In the genomic region with DNA sequence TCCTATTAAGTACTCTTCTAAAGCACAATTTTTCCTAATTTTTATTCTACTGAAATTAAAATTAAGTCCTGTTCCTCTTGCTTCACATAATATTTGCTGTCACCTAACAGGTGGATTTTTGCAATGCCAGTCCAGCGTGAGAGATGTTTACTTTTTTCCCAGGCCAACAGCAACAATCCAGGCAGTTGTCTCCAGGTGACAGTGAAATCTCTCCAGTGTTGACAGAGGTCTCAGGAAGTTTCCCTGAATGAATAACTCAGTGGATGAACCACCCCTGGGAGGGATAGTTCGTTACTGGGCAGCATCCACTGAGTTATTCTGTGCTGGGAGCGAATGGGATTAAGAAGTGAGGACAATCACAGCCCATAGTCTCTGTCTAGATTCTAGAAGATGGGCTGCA, we compare ENCODE assay signal across 21 cellular contexts. TPM values are rescaled to one million over a fixed set of nuclear protein-coding genes. Genes with fewer than 3 reads are reported as not detected.
A peak's percentile ranks its signal among the peaks of the same experiment; 100 is the strongest.
DNase-seq lines count a peak whose midpoint lies in the region; ATAC-seq, FAIRE-seq and TF ChIP-seq lines count a peak whose summit lies in the region.
"Had no signal": no experiment of that assay in that cellular context is flagged by ENCODE, and none has a peak within 500 bp of the region (broad histone marks: within the 10 kb centered on the region; RNA-seq: fewer than 3 reads in every experiment).

No MANE protein-coding gene starts in this region.

- no peak for TF ChIP-seq EP300 in sigmoid colon (IDR thresholded peaks at IDR 0.05)

- DNase-seq in GM12891 (ENCODE audit: insufficient read length, low spot score) (no peak), NCI-H774 (lab: John Stamatoyannopoulos, UW) (peak; percentile 46), left lung (no peak), sigmoid colon (no peak), H9 (no peak), EL (no peak), SK-N-DZ (ENCODE audit: low spot score) (no peak)
- no peak for DNase-seq in activated CD4-positive, alpha-beta T cell treated with anti-CD3 and anti-CD28 coated beads, Interleukin-2, amount 10 ng/mL, durations not matched to agents 24 days and 14 days
- DNase-seq: activated CD4-positive, alpha-beta T cell treated with anti-CD3 and anti-CD28 coated beads for 36 hours; activated CD8-positive, alpha-beta memory T cell treated with anti-CD3 and anti-CD28 coated beads, Interleukin-2, amount 10 ng/mL, durations not matched to agents 7 days and 5 days; activated naive CD8-positive, alpha-beta T cell treated with anti-CD3 and anti-CD28 coated beads for 36 hours; CD4-positive, alpha-beta memory T cell; DMS79 treated with DMSO at 0.1 percent for 48 hours; endodermal cell; Karpas-422; naive thymus-derived CD8-positive, alpha-beta T cell; NCI-H1092; NCI-H2029 treated with DMSO at 0.1 percent for 48 hours; NCI-H446 had no signal

- no peak overlapping the region for H2BK15ac ChIP-seq in H9 (ENCODE audit: low read depth, low read length)

- H3K27me3 ChIP-seq in left lung (no peaks in the 10 kb centered on the region), sigmoid colon (no peaks in the 10 kb centered on the region), H9 (ENCODE audit: insufficient read depth, low read length) (no peaks in the 10 kb centered on the region)
- H3K27me3 ChIP-seq: thyroid gland had no signal

- no peak overlapping the region for H4K91ac ChIP-seq in H9 (ENCODE audit: insufficient read length, low read depth, low read length)

- H2BK5ac ChIP-seq in H9 (ENCODE audit: insufficient read length, low read length), result no peak overlapping the region

- no peaks in the 10 kb centered on the region for H3K79me1 ChIP-seq in H9 (ENCODE audit: insufficient read depth, low read depth, low read length, poor library complexity, severe bottlenecking)

- no peak overlapping the region for H3K4me3 ChIP-seq in left lung
- H3K4me3 ChIP-seq in sigmoid colon, result no peak overlapping the region
- H3K4me3 ChIP-seq: thyroid gland had no signal

- no peaks in the 10 kb centered on the region for H3K23me2 ChIP-seq in H9 (ENCODE audit: insufficient read length, low read depth, low read length, poor library complexity, severe bottlenecking)

- peak; percentile 52 for ATAC-seq in left lung
- ATAC-seq: activated CD4-positive, alpha-beta T cell treated with anti-CD3 and anti-CD28 coated beads for 36 hours; activated CD8-positive, alpha-beta memory T cell treated with anti-CD3 and anti-CD28 coated beads, Interleukin-2, amount 10 ng/mL, durations not matched to agents 7 days and 5 days; naive thymus-derived CD8-positive, alpha-beta T cell; stimulated activated effector memory CD8-positive, alpha-beta T cell treated with anti-CD3 and anti-CD28 coated beads, Interleukin-12 subunit alpha, Interleukin-12 subunit beta, amount 100 ng/mL, for 72 hours had no signal

- no peaks in the 10 kb centered on the region for H4K20me1 ChIP-seq in H9 (ENCODE audit: control insufficient read depth, insufficient read depth, insufficient read length)

- H3K9me3 Mint-ChIP-seq in H9, result no peaks in the 10 kb centered on the region
- H3K9me3 Mint-ChIP-seq in activated CD4-positive, alpha-beta T cell treated with anti-CD3 and anti-CD28 coated beads, Interleukin-2, amount 10 ng/mL, durations not matched to agents 24 days and 14 days, result no peaks in the 10 kb centered on the region
- H3K9me3 Mint-ChIP-seq: activated naive CD8-positive, alpha-beta T cell treated with anti-CD3 and anti-CD28 coated beads for 36 hours; CD4-positive, alpha-beta memory T cell; endodermal cell; naive thymus-derived CD8-positive, alpha-beta T cell; stimulated activated effector memory CD8-positive, alpha-beta T cell treated with anti-CD3 and anti-CD28 coated beads, Interleukin-12 subunit alpha, Interleukin-12 subunit beta, amount 100 ng/mL, for 72 hours had no signal

- no peak overlapping the region for H3K9ac ChIP-seq in H9 (ENCODE audit: extremely low read depth, insufficient read length, low read length)

- H3K23ac ChIP-seq in H9 (ENCODE audit: insufficient read length, low read depth, low read length), result no peak overlapping the region

- H3K4me1 ChIP-seq in left lung (no peaks in the 10 kb centered on the region), sigmoid colon (peaks cover 0 to 96% (median 83%) of the 10 kb centered on the region in 4 donors), H9 (ENCODE audit: insufficient read depth, low read length) (no peaks in the 10 kb centered on the region)

- H3K56ac ChIP-seq in H9 (ENCODE audit: insufficient read length, low read depth, low read length), result no peak overlapping the region

- H3K9me3 ChIP-seq in left lung, result no peaks in the 10 kb centered on the region
- no peaks in the 10 kb centered on the region for H3K9me3 ChIP-seq in sigmoid colon
- no peaks in the 10 kb centered on the region for H3K9me3 ChIP-seq in H9 (ENCODE audit: control insufficient read depth, low read depth, low read length)
- H3K9me3 ChIP-seq: thyroid gland had no signal

- TF ChIP-seq POLR2A in GM12891 (IDR thresholded peaks at IDR 0.05; ENCODE audit: low read depth, low read length) (no peak), sigmoid colon (IDR thresholded peaks at IDR 0.05) (no peak)

- no peak overlapping the region for H3K4me2 ChIP-seq in H9 (ENCODE audit: insufficient read depth, insufficient read length, low read length)

- no peak overlapping the region for H3K4ac ChIP-seq in H9 (ENCODE audit: low read depth, low read length)

- no peaks in the 10 kb centered on the region for H3K36me3 ChIP-seq in left lung
- no peaks in the 10 kb centered on the region for H3K36me3 ChIP-seq in sigmoid colon
- H3K36me3 ChIP-seq: thyroid gland had no signal

- H3K18ac ChIP-seq in H9 (ENCODE audit: insufficient read length, low read depth, low read length), result no peak overlapping the region

- no peak overlapping the region for H3T11ph ChIP-seq in H9 (ENCODE audit: low read length)

- intact Hi-C loops in left lung (cut with DNase I) (no loop called here), sigmoid colon (cut with DNase I) (no loop called here)
- intact Hi-C loops in activated CD4-positive, alpha-beta T cell treated with anti-CD3 and anti-CD28 coated beads, Interleukin-2, amount 10 ng/mL, durations not matched to agents 24 days and 14 days (cut with micrococcal nuclease), result no loop called here

- peaks cover 6% of the 10 kb centered on the region; the same call in 1 of the 2 replicates for H3K27me3 Mint-ChIP-seq in H9 (ENCODE audit: low read depth)
- H3K27me3 Mint-ChIP-seq in activated CD4-positive, alpha-beta T cell treated with anti-CD3 and anti-CD28 coated beads, Interleukin-2, amount 10 ng/mL, durations not matched to agents 24 days and 14 days, result peaks cover 31% of the 10 kb centered on the region
- H3K27me3 Mint-ChIP-seq: activated CD4-positive, alpha-beta T cell treated with anti-CD3 and anti-CD28 coated beads for 36 hours; naive thymus-derived CD8-positive, alpha-beta T cell had no signal

- FAIRE-seq in GM12891 (lab: Jason Lieb, UNC), result peak; percentile 41

- H3K36me3 Mint-ChIP-seq in H9 (ENCODE audit: insufficient read depth in 1 of 3, low read depth in 3 of 3), result no peaks in the 10 kb centered on the region
- H3K36me3 Mint-ChIP-seq in activated CD4-positive, alpha-beta T cell treated with anti-CD3 and anti-CD28 coated beads, Interleukin-2, amount 10 ng/mL, durations not matched to agents 24 days and 14 days (ENCODE audit: low read depth), result no peaks in the 10 kb centered on the region
- H3K36me3 Mint-ChIP-seq: activated CD8-positive, alpha-beta memory T cell treated with anti-CD3 and anti-CD28 coated beads, Interleukin-2, amount 10 ng/mL, durations not matched to agents 7 days and 5 days; activated naive CD8-positive, alpha-beta T cell treated with anti-CD3 and anti-CD28 coated beads for 36 hours; CD4-positive, alpha-beta memory T cell; naive thymus-derived CD8-positive, alpha-beta T cell; stimulated activated effector memory CD8-positive, alpha-beta T cell treated with anti-CD3 and anti-CD28 coated beads, Interleukin-12 subunit alpha, Interleukin-12 subunit beta, amount 100 ng/mL, for 72 hours had no signal

- no peak overlapping the region for H2AK5ac ChIP-seq in H9 (ENCODE audit: insufficient read length, low read length)

- no peaks in the 10 kb centered on the region for H3K79me2 ChIP-seq in H9 (ENCODE audit: insufficient read depth, low read length)

- no peak overlapping the region for H2BK12ac ChIP-seq in H9 (ENCODE audit: insufficient read length, low read depth, low read length)

- TF ChIP-seq CTCF in left lung (IDR thresholded peaks at IDR 0.05) (no peak), sigmoid colon (IDR thresholded peaks at IDR 0.05) (no peak), H9 (conservative IDR thresholded peaks at IDR 0.05) (no peak)

- H2BK120ac ChIP-seq in H9 (ENCODE audit: low read depth, low read length, poor library complexity, severe bottlenecking), result no peak overlapping the region

- no peak overlapping the region for H3K14ac ChIP-seq in H9 (ENCODE audit: insufficient read depth, low read length)

- H2AFZ ChIP-seq in H9 (ENCODE audit: low read length), result no peak overlapping the region

- no peak overlapping the region for H2BK20ac ChIP-seq in H9 (ENCODE audit: low read depth, low read length, poor library complexity, severe bottlenecking)

- no peak overlapping the region for H4K5ac ChIP-seq in H9 (ENCODE audit: insufficient read length, low read depth, low read length)

- H3K4me1 Mint-ChIP-seq in H9, result peaks cover 3 to 4% of the 10 kb centered on the region in 2 experiments; a peak in 3 of 4 replicates
- H3K4me1 Mint-ChIP-seq in activated CD4-positive, alpha-beta T cell treated with anti-CD3 and anti-CD28 coated beads, Interleukin-2, amount 10 ng/mL, durations not matched to agents 24 days and 14 days, result peaks cover 2% of the 10 kb centered on the region
- H3K4me1 Mint-ChIP-seq: CD4-positive, alpha-beta memory T cell; stimulated activated effector memory CD8-positive, alpha-beta T cell treated with anti-CD3 and anti-CD28 coated beads, Interleukin-12 subunit alpha, Interleukin-12 subunit beta, amount 100 ng/mL, for 72 hours had no signal

- H3K27ac ChIP-seq in left lung (no peak overlapping the region), sigmoid colon (peak overlapping the region; percentile 91 to 99 (median 94)), H9 (ENCODE audit: insufficient read length, low read depth, low read length) (no peak overlapping the region)
- H3K27ac ChIP-seq: thyroid gland had no signal

- no peak overlapping the region for H4K8ac ChIP-seq in H9 (replicated peaks; ENCODE audit: insufficient read length, low read depth, low read length)

- H3K27ac Mint-ChIP-seq in H9, result no peak overlapping the region
- H3K27ac Mint-ChIP-seq in activated CD4-positive, alpha-beta T cell treated with anti-CD3 and anti-CD28 coated beads, Interleukin-2, amount 10 ng/mL, durations not matched to agents 24 days and 14 days, result no peak overlapping the region
- H3K27ac Mint-ChIP-seq: activated CD4-positive, alpha-beta T cell treated with anti-CD3 and anti-CD28 coated beads for 36 hours; activated CD8-positive, alpha-beta memory T cell treated with anti-CD3 and anti-CD28 coated beads, Interleukin-2, amount 10 ng/mL, durations not matched to agents 7 days and 5 days; activated naive CD8-positive, alpha-beta T cell treated with anti-CD3 and anti-CD28 coated beads for 36 hours; CD4-positive, alpha-beta memory T cell; endodermal cell; naive thymus-derived CD8-positive, alpha-beta T cell; stimulated activated effector memory CD8-positive, alpha-beta T cell treated with anti-CD3 and anti-CD28 coated beads, Interleukin-12 subunit alpha, Interleukin-12 subunit beta, amount 100 ng/mL, for 72 hours had no signal

- no peak overlapping the region for H3K4me3 Mint-ChIP-seq in H9
- H3K4me3 Mint-ChIP-seq in activated CD4-positive, alpha-beta T cell treated with anti-CD3 and anti-CD28 coated beads, Interleukin-2, amount 10 ng/mL, durations not matched to agents 24 days and 14 days, result no peak overlapping the region
- H3K4me3 Mint-ChIP-seq: activated CD4-positive, alpha-beta T cell treated with anti-CD3 and anti-CD28 coated beads for 36 hours; activated CD8-positive, alpha-beta memory T cell treated with anti-CD3 and anti-CD28 coated beads, Interleukin-2, amount 10 ng/mL, durations not matched to agents 7 days and 5 days; activated naive CD8-positive, alpha-beta T cell treated with anti-CD3 and anti-CD28 coated beads for 36 hours; CD4-positive, alpha-beta memory T cell; endodermal cell; naive thymus-derived CD8-positive, alpha-beta T cell; stimulated activated effector memory CD8-positive, alpha-beta T cell treated with anti-CD3 and anti-CD28 coated beads, Interleukin-12 subunit alpha, Interleukin-12 subunit beta, amount 100 ng/mL, for 72 hours had no signal

- 23 to 65% methylated on average over 3 of the region's 3 CpGs for WGBS in sigmoid colon, 2 donors
- no CpG with 5 or more reads among the region's 3 CpGs for WGBS in H9 (ENCODE audit: extremely low coverage, insufficient read length, low lambda C conversion rate)

RNA-seq across cellular contexts. Expression of gene NT5DC3, which starts 7.1 kb away (rescaled TPM):
- 1.4 TPM for polyA plus RNA-seq in GM12891 (2012; ENCODE audit: low read depth, missing spikeins)
- total RNA-seq in left lung (1 to 10 TPM; 7.5 to 8.9 TPM), sigmoid colon (100 to 1,000 TPM; 179 to 346 (median 240) TPM), H9 (2021) (13.3 and 13.6 TPM in 2 replicates)
- 1 to 10 TPM in 2 of 3 donors, under 1 TPM in 1; 0.23 to 6.8 (median 1.8) TPM for polyA plus RNA-seq in sigmoid colon
- 12.3 and 14.9 TPM in 2 replicates for total RNA-seq in activated CD4-positive, alpha-beta T cell treated with anti-CD3 and anti-CD28 coated beads, Interleukin-2, amount 10 ng/mL, durations not matched to agents 24 days and 14 days
- polyA plus RNA-seq in SK-N-DZ (2014; cell fraction: cytosol; rRNA removed), result 10.6 and 12.0 TPM in 2 replicates
- 14.7 and 25.0 TPM in 2 replicates for polyA plus RNA-seq in SK-N-DZ (2014; cell fraction: nucleus; rRNA removed)

Comparison
In these comparisons a context has a peak if more than half of its experiments do, and no peak if none do; other contexts are left out.
1. H3K27ac ChIP-seq: peak in sigmoid colon (4 of 4); none in left lung (0 of 2) and H9 (single experiment).
2. RNA of gene NT5DC3, which starts 7.1 kb away (total RNA-seq): 179 to 346 TPM in sigmoid colon; 12.3 to 14.9 TPM in activated CD4-positive, alpha-beta T cell treated with anti-CD3 and anti-CD28 coated beads, Interleukin-2, amount 10 ng/mL, durations not matched to agents 24 days and 14 days, 13.3 to 13.6 TPM in H9 and 7.5 to 8.9 TPM in left lung; every median in the first group is over 10 times any median in the second.